ENCODE assay signal across 8 cellular contexts in genomic region chr4:94534401-94535312, GRCh38.
DNase-seq lines count a peak whose midpoint lies in the region; ATAC-seq, FAIRE-seq and TF ChIP-seq lines count a peak whose summit lies in the region.

No MANE protein-coding gene starts in this region.

- TF ChIP-seq CTCF in left ventricle myocardium inferior (IDR thresholded peaks at IDR 0.05; ENCODE audit: borderline replicate concordance): no peak

- ATAC-seq in GM18502 (IDR thresholded peaks at IDR 0.05; ENCODE audit: poor library complexity, unreplicated experiment): peak; percentile 95
- peak; percentile 98 for ATAC-seq in HG02588 (IDR thresholded peaks at IDR 0.05; ENCODE audit: unreplicated experiment)

- no peaks in the 10 kb centered on the region for H3K9me3 ChIP-seq in left ventricle myocardium inferior (replicated peaks)

- FAIRE-seq in RCC 7860 (lab: Jason Lieb, UNC): no peak

- no peaks in the 10 kb centered on the region for H3K27me3 ChIP-seq in left ventricle myocardium inferior (ENCODE audit: low read depth)

- H3K4me3 ChIP-seq in left ventricle myocardium inferior: peak overlapping the region; percentile 2

- H3K36me3 ChIP-seq in left ventricle myocardium inferior: no peaks in the 10 kb centered on the region

- H3K27ac ChIP-seq in left ventricle myocardium inferior (replicated peaks): peak overlapping the region; percentile 66

- intact Hi-C loops in left ventricle myocardium inferior (cut with micrococcal nuclease): no loop called here

- DNase-seq in NAMALWA (ENCODE audit: low spot score): peak; percentile 29
- DNase-seq in left ventricle myocardium inferior: no peak
- DNase-seq in DMS 273 (lab: John Stamatoyannopoulos, UW; ENCODE audit: unreplicated experiment): no peak
- no peak for DNase-seq in kidney glomerular epithelial cell (lab: John Stamatoyannopoulos, UW)
- DNase-seq in activated naive CD4-positive, alpha-beta T cell treated with anti-CD3 and anti-CD28 coated beads, Interleukin-2, amount 50 U/mL, for 16 hours: no peak
- DNase-seq in RCC 7860 (ENCODE audit: low spot score): no peak

- peaks cover 100% of the 10 kb centered on the region for H3K4me1 ChIP-seq in left ventricle myocardium inferior
